Comparison of ENCODE assay signal across 1 cellular context in the genomic region with DNA sequence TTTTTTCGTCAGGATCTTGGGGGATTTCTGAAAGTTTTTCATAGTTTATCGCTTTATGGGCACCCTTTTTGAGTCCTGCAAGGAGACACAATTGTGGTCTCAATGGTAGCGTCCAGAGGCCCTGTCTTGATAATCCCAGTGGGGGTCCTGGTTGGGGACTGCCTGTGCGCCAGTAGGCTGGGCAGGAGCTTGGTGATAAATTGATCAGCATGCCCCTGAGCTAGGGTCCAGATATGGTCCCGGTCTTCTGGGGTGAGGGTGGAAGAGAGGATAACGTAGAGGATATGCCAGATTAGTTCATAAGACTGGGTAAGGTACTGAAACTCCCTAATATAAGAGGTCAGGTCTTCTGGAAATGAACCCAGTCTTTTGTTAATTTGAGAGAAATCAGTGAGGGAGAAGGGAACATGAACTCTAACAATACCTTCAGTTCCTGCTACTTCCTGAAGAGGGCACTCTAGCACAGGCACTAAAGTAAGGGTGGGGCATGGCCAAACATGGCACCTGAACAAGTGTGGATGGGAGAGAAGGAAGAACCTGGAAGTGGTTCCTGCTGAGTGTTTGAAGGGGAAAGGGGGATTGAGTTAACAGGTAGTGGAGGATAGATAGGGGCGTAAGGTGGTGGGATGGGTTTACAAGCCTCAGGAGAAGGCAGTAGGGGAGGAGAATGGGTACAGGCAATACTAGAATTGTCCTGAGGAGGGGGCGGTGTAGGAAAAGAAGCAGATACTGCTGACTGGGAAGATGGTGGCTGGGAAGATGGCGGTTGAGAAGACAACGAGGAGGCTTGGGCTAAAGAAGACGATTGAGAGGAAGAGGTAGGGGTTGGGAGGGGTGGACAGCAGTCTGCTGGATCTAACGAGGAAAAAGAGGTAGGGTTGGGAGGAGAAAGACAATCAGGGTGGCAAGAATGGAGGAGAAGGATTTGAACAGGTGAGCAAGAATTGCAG.
TF ChIP-seq lines count a peak whose summit lies in the region.

No MANE protein-coding gene starts in this region.

TF ChIP-seq in WTC11, 78 proteins besides CTCF, POLR2A, EP300 and RAD21 (continued from another document):
- TF ChIP-seq, protein P1, sequence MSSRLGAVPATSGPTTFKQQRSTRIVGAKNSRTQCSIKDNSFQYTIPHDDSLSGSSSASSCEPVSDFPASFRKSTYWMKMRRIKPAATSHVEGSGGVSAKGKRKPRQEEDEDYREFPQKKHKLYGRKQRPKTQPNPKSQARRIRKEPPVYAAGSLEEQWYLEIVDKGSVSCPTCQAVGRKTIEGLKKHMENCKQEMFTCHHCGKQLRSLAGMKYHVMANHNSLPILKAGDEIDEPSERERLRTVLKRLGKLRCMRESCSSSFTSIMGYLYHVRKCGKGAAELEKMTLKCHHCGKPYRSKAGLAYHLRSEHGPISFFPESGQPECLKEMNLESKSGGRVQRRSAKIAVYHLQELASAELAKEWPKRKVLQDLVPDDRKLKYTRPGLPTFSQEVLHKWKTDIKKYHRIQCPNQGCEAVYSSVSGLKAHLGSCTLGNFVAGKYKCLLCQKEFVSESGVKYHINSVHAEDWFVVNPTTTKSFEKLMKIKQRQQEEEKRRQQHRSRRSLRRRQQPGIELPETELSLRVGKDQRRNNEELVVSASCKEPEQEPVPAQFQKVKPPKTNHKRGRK (CRISPR knock-in tag; IDR thresholded peaks at IDR 0.05; ENCODE audit: borderline replicate concordance), result no peak
- TF ChIP-seq, protein P2, sequence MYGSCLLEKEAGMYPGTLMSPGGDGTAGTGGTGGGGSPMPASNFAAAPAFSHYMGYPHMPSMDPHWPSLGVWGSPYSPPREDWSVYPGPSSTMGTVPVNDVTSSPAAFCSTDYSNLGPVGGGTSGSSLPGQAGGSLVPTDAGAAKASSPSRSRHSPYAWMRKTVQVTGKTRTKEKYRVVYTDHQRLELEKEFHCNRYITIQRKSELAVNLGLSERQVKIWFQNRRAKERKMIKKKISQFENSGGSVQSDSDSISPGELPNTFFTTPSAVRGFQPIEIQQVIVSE (CRISPR knock-in tag; IDR thresholded peaks at IDR 0.05; ENCODE audit: borderline replicate concordance), result no peak
- TF ChIP-seq, protein P3, sequence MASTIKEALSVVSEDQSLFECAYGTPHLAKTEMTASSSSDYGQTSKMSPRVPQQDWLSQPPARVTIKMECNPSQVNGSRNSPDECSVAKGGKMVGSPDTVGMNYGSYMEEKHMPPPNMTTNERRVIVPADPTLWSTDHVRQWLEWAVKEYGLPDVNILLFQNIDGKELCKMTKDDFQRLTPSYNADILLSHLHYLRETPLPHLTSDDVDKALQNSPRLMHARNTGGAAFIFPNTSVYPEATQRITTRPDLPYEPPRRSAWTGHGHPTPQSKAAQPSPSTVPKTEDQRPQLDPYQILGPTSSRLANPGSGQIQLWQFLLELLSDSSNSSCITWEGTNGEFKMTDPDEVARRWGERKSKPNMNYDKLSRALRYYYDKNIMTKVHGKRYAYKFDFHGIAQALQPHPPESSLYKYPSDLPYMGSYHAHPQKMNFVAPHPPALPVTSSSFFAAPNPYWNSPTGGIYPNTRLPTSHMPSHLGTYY (CRISPR knock-in tag; IDR thresholded peaks at IDR 0.05), result no peak
- TF ChIP-seq CREB1 (CRISPR knock-in tag; IDR thresholded peaks at IDR 0.05) (no peak), ZBTB21 (CRISPR knock-in tag; IDR thresholded peaks at IDR 0.05; ENCODE audit: borderline replicate concordance) (no peak), ELF4 (CRISPR knock-in tag; IDR thresholded peaks at IDR 0.05; ENCODE audit: low read depth) (no peak)
- TF ChIP-seq, protein P4, sequence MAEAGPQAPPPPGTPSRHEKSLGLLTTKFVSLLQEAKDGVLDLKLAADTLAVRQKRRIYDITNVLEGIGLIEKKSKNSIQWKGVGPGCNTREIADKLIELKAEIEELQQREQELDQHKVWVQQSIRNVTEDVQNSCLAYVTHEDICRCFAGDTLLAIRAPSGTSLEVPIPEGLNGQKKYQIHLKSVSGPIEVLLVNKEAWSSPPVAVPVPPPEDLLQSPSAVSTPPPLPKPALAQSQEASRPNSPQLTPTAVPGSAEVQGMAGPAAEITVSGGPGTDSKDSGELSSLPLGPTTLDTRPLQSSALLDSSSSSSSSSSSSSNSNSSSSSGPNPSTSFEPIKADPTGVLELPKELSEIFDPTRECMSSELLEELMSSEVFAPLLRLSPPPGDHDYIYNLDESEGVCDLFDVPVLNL (CRISPR knock-in tag; IDR thresholded peaks at IDR 0.05; ENCODE audit: borderline replicate concordance, low read depth), result no peak
- TF ChIP-seq, protein P5, sequence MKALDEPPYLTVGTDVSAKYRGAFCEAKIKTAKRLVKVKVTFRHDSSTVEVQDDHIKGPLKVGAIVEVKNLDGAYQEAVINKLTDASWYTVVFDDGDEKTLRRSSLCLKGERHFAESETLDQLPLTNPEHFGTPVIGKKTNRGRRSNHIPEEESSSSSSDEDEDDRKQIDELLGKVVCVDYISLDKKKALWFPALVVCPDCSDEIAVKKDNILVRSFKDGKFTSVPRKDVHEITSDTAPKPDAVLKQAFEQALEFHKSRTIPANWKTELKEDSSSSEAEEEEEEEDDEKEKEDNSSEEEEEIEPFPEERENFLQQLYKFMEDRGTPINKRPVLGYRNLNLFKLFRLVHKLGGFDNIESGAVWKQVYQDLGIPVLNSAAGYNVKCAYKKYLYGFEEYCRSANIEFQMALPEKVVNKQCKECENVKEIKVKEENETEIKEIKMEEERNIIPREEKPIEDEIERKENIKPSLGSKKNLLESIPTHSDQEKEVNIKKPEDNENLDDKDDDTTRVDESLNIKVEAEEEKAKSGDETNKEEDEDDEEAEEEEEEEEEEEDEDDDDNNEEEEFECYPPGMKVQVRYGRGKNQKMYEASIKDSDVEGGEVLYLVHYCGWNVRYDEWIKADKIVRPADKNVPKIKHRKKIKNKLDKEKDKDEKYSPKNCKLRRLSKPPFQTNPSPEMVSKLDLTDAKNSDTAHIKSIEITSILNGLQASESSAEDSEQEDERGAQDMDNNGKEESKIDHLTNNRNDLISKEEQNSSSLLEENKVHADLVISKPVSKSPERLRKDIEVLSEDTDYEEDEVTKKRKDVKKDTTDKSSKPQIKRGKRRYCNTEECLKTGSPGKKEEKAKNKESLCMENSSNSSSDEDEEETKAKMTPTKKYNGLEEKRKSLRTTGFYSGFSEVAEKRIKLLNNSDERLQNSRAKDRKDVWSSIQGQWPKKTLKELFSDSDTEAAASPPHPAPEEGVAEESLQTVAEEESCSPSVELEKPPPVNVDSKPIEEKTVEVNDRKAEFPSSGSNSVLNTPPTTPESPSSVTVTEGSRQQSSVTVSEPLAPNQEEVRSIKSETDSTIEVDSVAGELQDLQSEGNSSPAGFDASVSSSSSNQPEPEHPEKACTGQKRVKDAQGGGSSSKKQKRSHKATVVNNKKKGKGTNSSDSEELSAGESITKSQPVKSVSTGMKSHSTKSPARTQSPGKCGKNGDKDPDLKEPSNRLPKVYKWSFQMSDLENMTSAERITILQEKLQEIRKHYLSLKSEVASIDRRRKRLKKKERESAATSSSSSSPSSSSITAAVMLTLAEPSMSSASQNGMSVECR (CRISPR knock-in tag; IDR thresholded peaks at IDR 0.05; ENCODE audit: borderline replicate concordance), result no peak
